In genomic region chr1:93362237-93362636, GRCh38 we compare ENCODE assay signal across 20 cellular contexts.
"Had no signal": no experiment of that assay in that cellular context is flagged by ENCODE, and none has a peak within 500 bp of the region (broad histone marks: within the 10 kb centered on the region; RNA-seq: fewer than 3 reads in every experiment).

No MANE protein-coding gene starts in this region.

- ATAC-seq: foreskin keratinocyte; left ventricle myocardium superior; naive thymus-derived CD8-positive, alpha-beta T cell; right cardiac atrium; stimulated activated effector memory CD8-positive, alpha-beta T cell treated with anti-CD3 and anti-CD28 coated beads, Interleukin-12 subunit alpha, Interleukin-12 subunit beta, amount 100 ng/mL, for 72 hours; stimulated activated naive CD8-positive, alpha-beta T cell treated with anti-CD3 and anti-CD28 coated beads, Interleukin-15, Interleukin-2, amounts not matched to agents 100 U/mL and 50 U/mL, for 24 hours had no signal

- H3K9ac ChIP-seq: neural progenitor cell had no signal

- H2AFZ ChIP-seq: neural progenitor cell had no signal

- H3K36me3 ChIP-seq: colonic mucosa, ovary had no signal

- DNase-seq: cerebellar nuclear complex; colonic mucosa; dermis blood vessel endothelial cell; foreskin keratinocyte; immature natural killer cell; left ventricle myocardium superior; mesenchymal stem cell; naive thymus-derived CD8-positive, alpha-beta T cell; nucleus accumbens; ovary; right cardiac atrium; stimulated activated CD4-positive, alpha-beta T cell treated with anti-CD3 and anti-CD28 coated beads, Interleukin-2, amount 100 ng/mL, for 48 hours; stimulated activated naive CD8-positive, alpha-beta T cell treated with anti-CD3 and anti-CD28 coated beads, Interleukin-15, Interleukin-2, amounts not matched to agents 100 U/mL and 50 U/mL, for 24 hours; tibial artery; upper lobe of left lung had no signal

- H3K27ac ChIP-seq: colonic mucosa, foreskin keratinocyte, neural progenitor cell, ovary, tibial artery, upper lobe of left lung had no signal

- H3K9me3 ChIP-seq: colonic mucosa, ovary, tibial artery, upper lobe of left lung had no signal

- H3K4me3 ChIP-seq: colonic mucosa, lung, neural progenitor cell, ovary, smooth muscle cell, tibial artery, upper lobe of left lung had no signal

- FAIRE-seq: keratinocyte had no signal

- H3K27me3 ChIP-seq: colonic mucosa, foreskin keratinocyte, neural progenitor cell, ovary, tibial artery, upper lobe of left lung had no signal

- H3K4me1 ChIP-seq: colonic mucosa, foreskin keratinocyte, neural progenitor cell had no signal

- H3K4me2 ChIP-seq: neural progenitor cell, smooth muscle cell had no signal
